In the genomic region with DNA sequence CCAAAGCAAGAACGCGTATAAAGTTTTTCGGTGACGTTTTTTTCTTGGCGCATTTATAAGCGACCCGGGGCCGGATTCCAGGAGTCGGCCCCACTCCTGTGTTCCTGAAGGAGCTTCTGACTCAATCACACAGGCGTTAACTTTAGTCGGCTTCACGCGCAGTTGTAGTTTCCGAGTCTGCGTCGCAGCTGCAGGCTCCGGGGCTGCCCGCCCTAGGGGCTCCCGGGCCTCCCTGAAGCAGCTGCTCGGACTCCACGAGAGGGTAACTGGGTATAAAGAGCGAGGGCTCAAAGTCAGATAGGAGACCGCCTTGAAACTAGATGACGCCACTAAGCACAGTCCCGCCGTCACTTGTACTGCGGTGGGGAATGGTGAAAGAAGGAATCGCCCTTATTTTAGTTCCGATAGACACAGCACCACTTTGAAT, we compare ENCODE assay signal across 8 cellular contexts. TPM values are rescaled to one million over a fixed set of nuclear protein-coding genes. Genes with fewer than 3 reads are reported as not detected.
A peak's percentile ranks its signal among the peaks of the same experiment; 100 is the strongest.
DNase-seq lines count a peak whose midpoint lies in the region; ATAC-seq and TF ChIP-seq lines count a peak whose summit lies in the region.

No MANE protein-coding gene starts in this region.

- H3K27me3 Mint-ChIP-seq in T-helper 17 cell, result no peaks in the 10 kb centered on the region

- peaks cover 0 to 11% (median 6%) of the 10 kb centered on the region in 6 donors for H3K36me3 ChIP-seq in spleen

- ATAC-seq in GM18867 (IDR thresholded peaks at IDR 0.05; ENCODE audit: unreplicated experiment) (peak; percentile 7), HG03159 (IDR thresholded peaks at IDR 0.05; ENCODE audit: unreplicated experiment) (peak; percentile 26), T-helper 17 cell (peak; percentile 41), HG03469 (IDR thresholded peaks at IDR 0.05; ENCODE audit: unreplicated experiment) (no peak)

- peak overlapping the region; percentile 91 for H3K27ac Mint-ChIP-seq in T-helper 17 cell

- peak in 1 of 3 donors; percentile 41 for DNase-seq in T-helper 17 cell
- DNase-seq in astrocyte of the hippocampus (ENCODE audit: low read depth, low spot score), result peak; percentile 88
- DNase-seq in spleen, result peak; percentile 90
- DNase-seq in NCI-H1694 (lab: John Stamatoyannopoulos, UW), result no peak

- no peak for TF ChIP-seq CTCF in spleen (IDR thresholded peaks at IDR 0.05 in 8 of 11, conservative IDR thresholded peaks at IDR 0.05 in 3 of 11)

- peaks cover 16% of the 10 kb centered on the region for H3K4me1 Mint-ChIP-seq in T-helper 17 cell

- H3K27me3 ChIP-seq in spleen (replicated peaks in 1 of 7), result no peaks in the 10 kb centered on the region

- H3K9me3 ChIP-seq in T-helper 17 cell (ENCODE audit: control insufficient read depth, low read length, poor library complexity, severe bottlenecking) (no peaks in the 10 kb centered on the region), iPS-18c (ENCODE audit: control insufficient read depth, insufficient read depth, low read length) (peaks cover 8% of the 10 kb centered on the region), spleen (no peaks in the 10 kb centered on the region)

- H3K4me1 ChIP-seq in spleen, result peaks cover 23 to 56% (median 43%) of the 10 kb centered on the region in 6 donors

- peak overlapping the region; percentile 97 for H3K4me3 ChIP-seq in iPS-18c (ENCODE audit: insufficient read depth, low read depth, low read length)
- H3K4me3 ChIP-seq in spleen, result peak overlapping the region; percentile 90 to 100 (median 99)

- H3K27ac ChIP-seq in spleen, result peak overlapping the region; percentile 97 to 99 (median 99)

- intact Hi-C loops in spleen (cut with DNase I; ENCODE audit: low total_unique reads), result no loop called here

- TF ChIP-seq POLR2A in spleen (IDR thresholded peaks at IDR 0.05), result peak in 2 of 3 donors; percentile 6 to 20

- H3K36me3 Mint-ChIP-seq in T-helper 17 cell (ENCODE audit: low read depth), result no peaks in the 10 kb centered on the region

- H3K4me3 Mint-ChIP-seq in T-helper 17 cell, result peak overlapping the region; percentile 90

- WGBS in spleen, 5 donors, result 0 to 2% (median 1%) methylated on average over 25 to 29 of the region's 29 CpGs

RNA-seq across cellular contexts. Expression of a gene that starts 0.8 kb away (rescaled TPM):
- total RNA-seq in T-helper 17 cell, result 10 to 100 TPM; 26.1 to 33.8 TPM
- 10 to 100 TPM; 18.5 to 41.5 (median 29.4) TPM for total RNA-seq in spleen
- polyA plus RNA-seq in spleen, result 10 to 100 TPM in 1 of 3 donors, 1 to 10 TPM in 2; 5.0 to 12.0 (median 6.2) TPM

RNA-seq across cellular contexts. Expression of a gene that starts 10.1 kb away (rescaled TPM):
- total RNA-seq in T-helper 17 cell (1 to 10 TPM; 5.9 to 8.0 TPM), spleen (10 to 100 TPM in 4 of 7 donors, 1 to 10 TPM in 3; 6.6 to 14.0 (median 10.5) TPM)
- 1 to 10 TPM; 3.4 to 6.0 (median 4.4) TPM for polyA plus RNA-seq in spleen

RNA-seq across cellular contexts. Expression of a gene that starts 21.2 kb away (rescaled TPM):
- total RNA-seq in T-helper 17 cell (10 to 100 TPM; 13.3 to 14.0 TPM), spleen (10 to 100 TPM; 13.0 to 27.1 (median 15.5) TPM)
- 10 to 100 TPM; 21.5 to 29.1 (median 24.0) TPM for polyA plus RNA-seq in spleen

RNA-seq across cellular contexts. Expression of a gene that starts 23.6 kb away (rescaled TPM):
- total RNA-seq in T-helper 17 cell (10 to 100 TPM; 34.0 to 34.2 TPM), spleen (10 to 100 TPM; 23.5 to 61.0 (median 48.0) TPM)
- 100 to 1,000 TPM in 1 of 3 donors, 10 to 100 TPM in 2; 53.1 to 131 (median 89.3) TPM for polyA plus RNA-seq in spleen

RNA-seq across cellular contexts. Expression of a gene that starts 48.3 kb away (rescaled TPM):
- total RNA-seq in T-helper 17 cell (not detected), spleen (under 1 TPM; 0.13 to 0.88 (median 0.56) TPM)
- polyA plus RNA-seq in spleen, result under 1 TPM; 0.09 to 0.51 (median 0.33) TPM
